ENCODE assay signal across 1 cellular context in the genomic region with DNA sequence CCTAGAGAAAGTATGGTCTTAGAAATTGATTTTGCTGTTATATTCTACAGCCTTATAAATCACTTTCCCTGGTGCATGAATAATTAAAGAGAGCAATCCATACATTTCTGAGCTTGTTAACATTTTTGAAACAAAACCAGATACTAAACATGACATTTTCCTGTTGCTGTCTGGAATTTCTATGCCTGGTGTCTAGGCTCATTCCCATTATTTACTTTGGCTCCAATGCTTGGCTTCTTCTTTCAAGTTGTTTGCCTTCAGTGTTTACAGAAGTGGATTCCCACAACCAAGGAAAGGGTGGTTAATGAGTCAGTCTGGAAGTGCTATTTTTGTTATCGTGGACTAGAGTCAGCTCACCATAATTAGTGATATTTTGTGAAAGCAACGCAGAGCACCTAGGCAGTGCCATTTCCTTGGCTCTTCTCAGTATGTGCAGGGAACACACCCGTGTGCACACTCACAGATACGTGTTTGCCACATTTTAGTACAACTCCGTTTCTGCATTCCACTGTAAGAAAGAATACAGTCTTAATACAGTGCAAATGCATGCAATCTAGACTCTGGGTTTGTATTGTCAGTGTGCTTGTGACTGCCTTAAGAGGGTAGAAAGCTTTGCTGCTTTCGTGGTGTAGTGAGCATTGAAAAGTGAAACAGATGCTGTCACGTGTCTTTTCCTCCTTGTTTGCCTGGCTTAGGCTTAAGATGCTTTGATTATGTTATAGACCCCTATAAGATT.
TF ChIP-seq lines count a peak whose summit lies in the region.

No MANE protein-coding gene starts in this region.

TF ChIP-seq in HepG2, 621 proteins besides CTCF, POLR2A, EP300 and RAD21 (continued from another document and continues in another):
- TF ChIP-seq, protein P1, sequence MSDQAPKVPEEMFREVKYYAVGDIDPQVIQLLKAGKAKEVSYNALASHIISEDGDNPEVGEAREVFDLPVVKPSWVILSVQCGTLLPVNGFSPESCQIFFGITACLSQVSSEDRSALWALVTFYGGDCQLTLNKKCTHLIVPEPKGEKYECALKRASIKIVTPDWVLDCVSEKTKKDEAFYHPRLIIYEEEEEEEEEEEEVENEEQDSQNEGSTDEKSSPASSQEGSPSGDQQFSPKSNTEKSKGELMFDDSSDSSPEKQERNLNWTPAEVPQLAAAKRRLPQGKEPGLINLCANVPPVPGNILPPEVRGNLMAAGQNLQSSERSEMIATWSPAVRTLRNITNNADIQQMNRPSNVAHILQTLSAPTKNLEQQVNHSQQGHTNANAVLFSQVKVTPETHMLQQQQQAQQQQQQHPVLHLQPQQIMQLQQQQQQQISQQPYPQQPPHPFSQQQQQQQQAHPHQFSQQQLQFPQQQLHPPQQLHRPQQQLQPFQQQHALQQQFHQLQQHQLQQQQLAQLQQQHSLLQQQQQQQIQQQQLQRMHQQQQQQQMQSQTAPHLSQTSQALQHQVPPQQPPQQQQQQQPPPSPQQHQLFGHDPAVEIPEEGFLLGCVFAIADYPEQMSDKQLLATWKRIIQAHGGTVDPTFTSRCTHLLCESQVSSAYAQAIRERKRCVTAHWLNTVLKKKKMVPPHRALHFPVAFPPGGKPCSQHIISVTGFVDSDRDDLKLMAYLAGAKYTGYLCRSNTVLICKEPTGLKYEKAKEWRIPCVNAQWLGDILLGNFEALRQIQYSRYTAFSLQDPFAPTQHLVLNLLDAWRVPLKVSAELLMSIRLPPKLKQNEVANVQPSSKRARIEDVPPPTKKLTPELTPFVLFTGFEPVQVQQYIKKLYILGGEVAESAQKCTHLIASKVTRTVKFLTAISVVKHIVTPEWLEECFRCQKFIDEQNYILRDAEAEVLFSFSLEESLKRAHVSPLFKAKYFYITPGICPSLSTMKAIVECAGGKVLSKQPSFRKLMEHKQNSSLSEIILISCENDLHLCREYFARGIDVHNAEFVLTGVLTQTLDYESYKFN (CRISPR knock-in tag; conservative IDR thresholded peaks at IDR 0.05), result no peak
- TF ChIP-seq GFI1 (CRISPR knock-in tag; IDR thresholded peaks at IDR 0.05; ENCODE audit: borderline replicate concordance), result no peak
- no peak for TF ChIP-seq NFE2L2 (IDR thresholded peaks at IDR 0.05; ENCODE audit: low read length)
- TF ChIP-seq RBM39 (IDR thresholded peaks at IDR 0.05; ENCODE audit: low read depth, low read length, poor library complexity, severe bottlenecking), result no peak
- no peak for TF ChIP-seq RAD51 (IDR thresholded peaks at IDR 0.05; ENCODE audit: borderline replicate concordance)
- no peak for TF ChIP-seq EHMT2 (IDR thresholded peaks at IDR 0.05; ENCODE audit: borderline replicate concordance, low read depth, low read length)
- no peak for TF ChIP-seq TARDBP (CRISPR knock-in tag; IDR thresholded peaks at IDR 0.05)
- no peak for TF ChIP-seq ZNF878 (CRISPR knock-in tag; IDR thresholded peaks at IDR 0.05)
- TF ChIP-seq, protein P2, sequence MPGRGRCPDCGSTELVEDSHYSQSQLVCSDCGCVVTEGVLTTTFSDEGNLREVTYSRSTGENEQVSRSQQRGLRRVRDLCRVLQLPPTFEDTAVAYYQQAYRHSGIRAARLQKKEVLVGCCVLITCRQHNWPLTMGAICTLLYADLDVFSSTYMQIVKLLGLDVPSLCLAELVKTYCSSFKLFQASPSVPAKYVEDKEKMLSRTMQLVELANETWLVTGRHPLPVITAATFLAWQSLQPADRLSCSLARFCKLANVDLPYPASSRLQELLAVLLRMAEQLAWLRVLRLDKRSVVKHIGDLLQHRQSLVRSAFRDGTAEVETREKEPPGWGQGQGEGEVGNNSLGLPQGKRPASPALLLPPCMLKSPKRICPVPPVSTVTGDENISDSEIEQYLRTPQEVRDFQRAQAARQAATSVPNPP (CRISPR knock-in tag; IDR thresholded peaks at IDR 0.05), result no peak
- TF ChIP-seq POGZ (CRISPR knock-in tag; IDR thresholded peaks at IDR 0.05), result no peak
- TF ChIP-seq, protein P3, sequence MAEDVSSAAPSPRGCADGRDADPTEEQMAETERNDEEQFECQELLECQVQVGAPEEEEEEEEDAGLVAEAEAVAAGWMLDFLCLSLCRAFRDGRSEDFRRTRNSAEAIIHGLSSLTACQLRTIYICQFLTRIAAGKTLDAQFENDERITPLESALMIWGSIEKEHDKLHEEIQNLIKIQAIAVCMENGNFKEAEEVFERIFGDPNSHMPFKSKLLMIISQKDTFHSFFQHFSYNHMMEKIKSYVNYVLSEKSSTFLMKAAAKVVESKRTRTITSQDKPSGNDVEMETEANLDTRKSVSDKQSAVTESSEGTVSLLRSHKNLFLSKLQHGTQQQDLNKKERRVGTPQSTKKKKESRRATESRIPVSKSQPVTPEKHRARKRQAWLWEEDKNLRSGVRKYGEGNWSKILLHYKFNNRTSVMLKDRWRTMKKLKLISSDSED (CRISPR knock-in tag; IDR thresholded peaks at IDR 0.05), result no peak
- TF ChIP-seq, protein P4, sequence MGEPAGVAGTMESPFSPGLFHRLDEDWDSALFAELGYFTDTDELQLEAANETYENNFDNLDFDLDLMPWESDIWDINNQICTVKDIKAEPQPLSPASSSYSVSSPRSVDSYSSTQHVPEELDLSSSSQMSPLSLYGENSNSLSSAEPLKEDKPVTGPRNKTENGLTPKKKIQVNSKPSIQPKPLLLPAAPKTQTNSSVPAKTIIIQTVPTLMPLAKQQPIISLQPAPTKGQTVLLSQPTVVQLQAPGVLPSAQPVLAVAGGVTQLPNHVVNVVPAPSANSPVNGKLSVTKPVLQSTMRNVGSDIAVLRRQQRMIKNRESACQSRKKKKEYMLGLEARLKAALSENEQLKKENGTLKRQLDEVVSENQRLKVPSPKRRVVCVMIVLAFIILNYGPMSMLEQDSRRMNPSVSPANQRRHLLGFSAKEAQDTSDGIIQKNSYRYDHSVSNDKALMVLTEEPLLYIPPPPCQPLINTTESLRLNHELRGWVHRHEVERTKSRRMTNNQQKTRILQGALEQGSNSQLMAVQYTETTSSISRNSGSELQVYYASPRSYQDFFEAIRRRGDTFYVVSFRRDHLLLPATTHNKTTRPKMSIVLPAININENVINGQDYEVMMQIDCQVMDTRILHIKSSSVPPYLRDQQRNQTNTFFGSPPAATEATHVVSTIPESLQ (CRISPR knock-in tag; conservative IDR thresholded peaks at IDR 0.05), result no peak
- TF ChIP-seq, protein P5, sequence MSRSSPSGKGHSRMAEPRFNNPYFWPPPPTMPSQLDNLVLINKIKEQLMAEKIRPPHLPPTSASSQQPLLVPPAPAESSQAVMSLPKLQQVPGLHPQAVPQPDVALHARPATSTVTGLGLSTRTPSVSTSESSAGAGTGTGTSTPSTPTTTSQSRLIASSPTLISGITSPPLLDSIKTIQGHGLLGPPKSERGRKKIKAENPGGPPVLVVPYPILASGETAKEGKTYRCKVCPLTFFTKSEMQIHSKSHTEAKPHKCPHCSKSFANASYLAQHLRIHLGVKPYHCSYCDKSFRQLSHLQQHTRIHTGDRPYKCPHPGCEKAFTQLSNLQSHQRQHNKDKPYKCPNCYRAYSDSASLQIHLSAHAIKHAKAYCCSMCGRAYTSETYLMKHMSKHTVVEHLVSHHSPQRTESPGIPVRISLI (CRISPR knock-in tag; IDR thresholded peaks at IDR 0.05; ENCODE audit: borderline replicate concordance), result no peak
- no peak for TF ChIP-seq REPIN1 (CRISPR knock-in tag; IDR thresholded peaks at IDR 0.05; ENCODE audit: borderline replicate concordance, low read depth)
- no peak for TF ChIP-seq ZSCAN20 (CRISPR knock-in tag; IDR thresholded peaks at IDR 0.05; ENCODE audit: borderline replicate concordance)
- TF ChIP-seq, protein P6, sequence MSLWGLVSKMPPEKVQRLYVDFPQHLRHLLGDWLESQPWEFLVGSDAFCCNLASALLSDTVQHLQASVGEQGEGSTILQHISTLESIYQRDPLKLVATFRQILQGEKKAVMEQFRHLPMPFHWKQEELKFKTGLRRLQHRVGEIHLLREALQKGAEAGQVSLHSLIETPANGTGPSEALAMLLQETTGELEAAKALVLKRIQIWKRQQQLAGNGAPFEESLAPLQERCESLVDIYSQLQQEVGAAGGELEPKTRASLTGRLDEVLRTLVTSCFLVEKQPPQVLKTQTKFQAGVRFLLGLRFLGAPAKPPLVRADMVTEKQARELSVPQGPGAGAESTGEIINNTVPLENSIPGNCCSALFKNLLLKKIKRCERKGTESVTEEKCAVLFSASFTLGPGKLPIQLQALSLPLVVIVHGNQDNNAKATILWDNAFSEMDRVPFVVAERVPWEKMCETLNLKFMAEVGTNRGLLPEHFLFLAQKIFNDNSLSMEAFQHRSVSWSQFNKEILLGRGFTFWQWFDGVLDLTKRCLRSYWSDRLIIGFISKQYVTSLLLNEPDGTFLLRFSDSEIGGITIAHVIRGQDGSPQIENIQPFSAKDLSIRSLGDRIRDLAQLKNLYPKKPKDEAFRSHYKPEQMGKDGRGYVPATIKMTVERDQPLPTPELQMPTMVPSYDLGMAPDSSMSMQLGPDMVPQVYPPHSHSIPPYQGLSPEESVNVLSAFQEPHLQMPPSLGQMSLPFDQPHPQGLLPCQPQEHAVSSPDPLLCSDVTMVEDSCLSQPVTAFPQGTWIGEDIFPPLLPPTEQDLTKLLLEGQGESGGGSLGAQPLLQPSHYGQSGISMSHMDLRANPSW (CRISPR knock-in tag; IDR thresholded peaks at IDR 0.05; ENCODE audit: borderline replicate concordance), result no peak
- TF ChIP-seq TBX3 (IDR thresholded peaks at IDR 0.05; ENCODE audit: borderline replicate concordance), result peak; percentile 72; the same call in 1 of the 2 replicates
- TF ChIP-seq KAT2B (IDR thresholded peaks at IDR 0.05; ENCODE audit: borderline replicate concordance, low read depth, low read length), result no peak
- TF ChIP-seq, protein P7, sequence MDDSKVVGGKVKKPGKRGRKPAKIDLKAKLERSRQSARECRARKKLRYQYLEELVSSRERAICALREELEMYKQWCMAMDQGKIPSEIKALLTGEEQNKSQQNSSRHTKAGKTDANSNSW (CRISPR knock-in tag; IDR thresholded peaks at IDR 0.05; ENCODE audit: borderline replicate concordance), result no peak
- TF ChIP-seq ZFYVE20 (CRISPR knock-in tag; IDR thresholded peaks at IDR 0.05; ENCODE audit: borderline replicate concordance, low read depth), result no peak
- TF ChIP-seq ZNF652 (CRISPR knock-in tag; IDR thresholded peaks at IDR 0.05; ENCODE audit: borderline replicate concordance, low read depth), result no peak
- TF ChIP-seq CHCHD3 (CRISPR knock-in tag; IDR thresholded peaks at IDR 0.05), result no peak
- TF ChIP-seq MYC (CRISPR knock-in tag; IDR thresholded peaks at IDR 0.05; ENCODE audit: borderline replicate concordance), result no peak
- TF ChIP-seq, protein P8, sequence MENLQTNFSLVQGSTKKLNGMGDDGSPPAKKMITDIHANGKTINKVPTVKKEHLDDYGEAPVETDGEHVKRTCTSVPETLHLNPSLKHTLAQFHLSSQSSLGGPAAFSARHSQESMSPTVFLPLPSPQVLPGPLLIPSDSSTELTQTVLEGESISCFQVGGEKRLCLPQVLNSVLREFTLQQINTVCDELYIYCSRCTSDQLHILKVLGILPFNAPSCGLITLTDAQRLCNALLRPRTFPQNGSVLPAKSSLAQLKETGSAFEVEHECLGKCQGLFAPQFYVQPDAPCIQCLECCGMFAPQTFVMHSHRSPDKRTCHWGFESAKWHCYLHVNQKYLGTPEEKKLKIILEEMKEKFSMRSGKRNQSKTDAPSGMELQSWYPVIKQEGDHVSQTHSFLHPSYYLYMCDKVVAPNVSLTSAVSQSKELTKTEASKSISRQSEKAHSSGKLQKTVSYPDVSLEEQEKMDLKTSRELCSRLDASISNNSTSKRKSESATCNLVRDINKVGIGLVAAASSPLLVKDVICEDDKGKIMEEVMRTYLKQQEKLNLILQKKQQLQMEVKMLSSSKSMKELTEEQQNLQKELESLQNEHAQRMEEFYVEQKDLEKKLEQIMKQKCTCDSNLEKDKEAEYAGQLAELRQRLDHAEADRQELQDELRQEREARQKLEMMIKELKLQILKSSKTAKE (CRISPR knock-in tag; IDR thresholded peaks at IDR 0.05; ENCODE audit: borderline replicate concordance), result peak; percentile 62
- TF ChIP-seq AGO1 (IDR thresholded peaks at IDR 0.05; ENCODE audit: low read depth, low read length, poor library complexity, severe bottlenecking), result no peak
- TF ChIP-seq ZSCAN22 (CRISPR knock-in tag; IDR thresholded peaks at IDR 0.05), result no peak
- TF ChIP-seq HOXA5 (CRISPR knock-in tag; IDR thresholded peaks at IDR 0.05), result no peak
- no peak for TF ChIP-seq ZNF160 (CRISPR knock-in tag; IDR thresholded peaks at IDR 0.05)
- no peak for TF ChIP-seq RFX3 (CRISPR knock-in tag; IDR thresholded peaks at IDR 0.05)
- TF ChIP-seq ZNF749 (CRISPR knock-in tag; IDR thresholded peaks at IDR 0.05; ENCODE audit: borderline replicate concordance), result no peak
- TF ChIP-seq ZKSCAN5 (CRISPR knock-in tag; IDR thresholded peaks at IDR 0.05), result no peak
- no peak for TF ChIP-seq STAT5B (CRISPR knock-in tag; IDR thresholded peaks at IDR 0.05)
- TF ChIP-seq FOXC1 (CRISPR knock-in tag; IDR thresholded peaks at IDR 0.05; ENCODE audit: borderline replicate concordance), result no peak
- TF ChIP-seq, protein P9, sequence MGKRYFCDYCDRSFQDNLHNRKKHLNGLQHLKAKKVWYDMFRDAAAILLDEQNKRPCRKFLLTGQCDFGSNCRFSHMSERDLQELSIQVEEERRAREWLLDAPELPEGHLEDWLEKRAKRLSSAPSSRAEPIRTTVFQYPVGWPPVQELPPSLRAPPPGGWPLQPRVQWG (CRISPR knock-in tag; IDR thresholded peaks at IDR 0.05; ENCODE audit: borderline replicate concordance, low read depth), result no peak
- no peak for TF ChIP-seq GTF3A (CRISPR knock-in tag; conservative IDR thresholded peaks at IDR 0.05)
- TF ChIP-seq ATF7 (IDR thresholded peaks at IDR 0.05), result no peak
- TF ChIP-seq ATF7 (CRISPR knock-in tag; IDR thresholded peaks at IDR 0.05), result no peak
- 0 out of 2 replicates have a peak, but pooled peaks have one; percentile 38 for TF ChIP-seq THAP11 (CRISPR knock-in tag; IDR thresholded peaks at IDR 0.05)
- no peak for TF ChIP-seq ZFP36L1 (CRISPR knock-in tag; IDR thresholded peaks at IDR 0.05)
- TF ChIP-seq TBP (CRISPR knock-in tag; IDR thresholded peaks at IDR 0.05), result no peak
- TF ChIP-seq, protein P10, sequence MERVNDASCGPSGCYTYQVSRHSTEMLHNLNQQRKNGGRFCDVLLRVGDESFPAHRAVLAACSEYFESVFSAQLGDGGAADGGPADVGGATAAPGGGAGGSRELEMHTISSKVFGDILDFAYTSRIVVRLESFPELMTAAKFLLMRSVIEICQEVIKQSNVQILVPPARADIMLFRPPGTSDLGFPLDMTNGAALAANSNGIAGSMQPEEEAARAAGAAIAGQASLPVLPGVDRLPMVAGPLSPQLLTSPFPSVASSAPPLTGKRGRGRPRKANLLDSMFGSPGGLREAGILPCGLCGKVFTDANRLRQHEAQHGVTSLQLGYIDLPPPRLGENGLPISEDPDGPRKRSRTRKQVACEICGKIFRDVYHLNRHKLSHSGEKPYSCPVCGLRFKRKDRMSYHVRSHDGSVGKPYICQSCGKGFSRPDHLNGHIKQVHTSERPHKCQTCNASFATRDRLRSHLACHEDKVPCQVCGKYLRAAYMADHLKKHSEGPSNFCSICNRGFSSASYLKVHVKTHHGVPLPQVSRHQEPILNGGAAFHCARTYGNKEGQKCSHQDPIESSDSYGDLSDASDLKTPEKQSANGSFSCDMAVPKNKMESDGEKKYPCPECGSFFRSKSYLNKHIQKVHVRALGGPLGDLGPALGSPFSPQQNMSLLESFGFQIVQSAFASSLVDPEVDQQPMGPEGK (CRISPR knock-in tag; IDR thresholded peaks at IDR 0.05), result no peak
- no peak for TF ChIP-seq MBNL3 (CRISPR knock-in tag; conservative IDR thresholded peaks at IDR 0.05)
- no peak for TF ChIP-seq RORA (CRISPR knock-in tag; IDR thresholded peaks at IDR 0.05)
- no peak for TF ChIP-seq ZNF703 (CRISPR knock-in tag; IDR thresholded peaks at IDR 0.05; ENCODE audit: borderline replicate concordance)
